8 cellular contexts compared by ENCODE assay signal in the genomic region with DNA sequence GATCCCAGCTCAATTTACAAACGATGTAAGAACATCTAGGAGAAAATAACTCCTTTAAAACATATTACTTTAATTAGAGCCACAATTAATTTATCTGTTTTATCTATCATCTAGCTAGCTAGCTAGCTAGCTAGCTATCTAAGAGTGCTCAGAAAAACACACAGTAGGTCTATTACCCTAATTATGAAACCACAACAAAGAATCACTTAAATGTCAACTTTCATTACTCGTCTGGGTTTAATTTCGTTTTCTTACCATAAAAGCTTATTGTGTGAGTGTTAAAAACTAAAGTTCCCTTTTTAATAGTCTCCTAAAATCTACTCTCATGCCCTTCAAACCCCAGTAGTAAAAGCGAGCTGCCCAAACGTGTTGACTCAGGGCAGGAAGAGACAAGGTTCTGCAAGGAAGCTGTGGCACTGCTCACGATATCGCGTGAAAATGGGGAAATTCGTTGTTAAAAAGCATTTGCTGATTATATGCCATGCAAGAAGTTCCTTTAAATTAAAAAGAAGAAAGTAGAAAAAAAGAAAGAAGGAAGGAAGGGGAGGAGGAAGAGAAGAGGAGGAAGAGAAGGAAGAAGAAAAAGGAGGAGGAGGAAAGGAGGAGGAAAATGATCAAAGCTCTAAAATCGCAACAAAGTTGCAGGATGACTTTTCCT. TPM values are rescaled to one million over a fixed set of nuclear protein-coding genes. Genes with fewer than 3 reads are reported as not detected.
DNase-seq lines count a peak whose midpoint lies in the region; ATAC-seq, FAIRE-seq and TF ChIP-seq lines count a peak whose summit lies in the region.

No MANE protein-coding gene starts in this region.

- peak in 1 of 4 donors; percentile 13 for TF ChIP-seq POLR2A in esophagus squamous epithelium (IDR thresholded peaks at IDR 0.05)

- H4K20me1 ChIP-seq in Loucy (ENCODE audit: insufficient read depth, low read length, poor library complexity, severe bottlenecking) = no peaks in the 10 kb centered on the region

- H3K4me2 ChIP-seq in Loucy (ENCODE audit: low read depth, low read length, poor library complexity, severe bottlenecking) = peak overlapping the region; percentile 75

- H3K9ac ChIP-seq in Loucy (ENCODE audit: low read depth, low read length, poor library complexity, severe bottlenecking) = peak overlapping the region; percentile 96

- H3K4me1 Mint-ChIP-seq in activated B cell treated with CpG ODN at 0.5 μM for 24 hours (peaks cover 67% of the 10 kb centered on the region), neural crest cell (peaks cover 85% of the 10 kb centered on the region)

- no peaks in the 10 kb centered on the region for H3K27me3 ChIP-seq in Loucy (ENCODE audit: insufficient read depth, low read length, poor library complexity, severe bottlenecking)
- H3K27me3 ChIP-seq in esophagus squamous epithelium = no peaks in the 10 kb centered on the region

- H3K4me3 Mint-ChIP-seq in activated B cell treated with CpG ODN at 0.5 μM for 24 hours = peak overlapping the region; percentile 98
- H3K4me3 Mint-ChIP-seq in neural crest cell = peak overlapping the region; percentile 92

- H3K27ac ChIP-seq in esophagus squamous epithelium = peak overlapping the region; percentile 87 to 95 (median 89)

- peaks cover 6% of the 10 kb centered on the region for H3K36me3 Mint-ChIP-seq in activated B cell treated with CpG ODN at 0.5 μM for 24 hours (ENCODE audit: low read depth)
- H3K36me3 Mint-ChIP-seq in neural crest cell (ENCODE audit: low read depth) = no peaks in the 10 kb centered on the region

- no peak for FAIRE-seq in urothelium cell line (lab: Jason Lieb, UNC)

- no peaks in the 10 kb centered on the region for H3K27me3 Mint-ChIP-seq in activated B cell treated with CpG ODN at 0.5 μM for 24 hours
- H3K27me3 Mint-ChIP-seq in neural crest cell (ENCODE audit: low read depth) = peaks cover 36% of the 10 kb centered on the region

- peaks cover 52% of the 10 kb centered on the region for H3K79me2 ChIP-seq in Loucy (ENCODE audit: insufficient read depth, low read length)

- DNase-seq in GF-D8 (lab: John Stamatoyannopoulos, UW) = peak; percentile 49
- DNase-seq in activated B cell treated with CpG ODN at 0.5 μM for 24 hours = no peak
- no peak for DNase-seq in esophagus squamous epithelium (lab: John Stamatoyannopoulos, UW)
- DNase-seq in neural crest cell (ENCODE audit: low read depth, low spot score) = no peak
- no peak for DNase-seq in urothelium cell line (ENCODE audit: low spot score)
- no peak for DNase-seq in germinal center (ENCODE audit: low spot score)
- DNase-seq in cortex of kidney (lab: John Stamatoyannopoulos, UW) = no peak

- H3K27ac Mint-ChIP-seq in activated B cell treated with CpG ODN at 0.5 μM for 24 hours (peak overlapping the region; percentile 99), neural crest cell (ENCODE audit: unreplicated experiment) (peak overlapping the region; percentile 81)

- H3K9me3 ChIP-seq in Loucy (ENCODE audit: insufficient read depth, low read depth, low read length) (no peaks in the 10 kb centered on the region), esophagus squamous epithelium (no peaks in the 10 kb centered on the region)

- ATAC-seq in activated B cell treated with CpG ODN at 0.5 μM for 24 hours (ENCODE audit: low read depth) = peak; percentile 32

- H3K4me1 ChIP-seq in Loucy (ENCODE audit: insufficient read depth, low read length, poor library complexity, severe bottlenecking) (peaks cover 44% of the 10 kb centered on the region), esophagus squamous epithelium (peaks cover 0 to 37% (median 3%) of the 10 kb centered on the region in 3 donors)

- no peaks in the 10 kb centered on the region for H3K9me3 Mint-ChIP-seq in activated B cell treated with CpG ODN at 0.5 μM for 24 hours
- no peaks in the 10 kb centered on the region for H3K9me3 Mint-ChIP-seq in neural crest cell

- intact Hi-C loops in activated B cell treated with CpG ODN at 0.5 μM for 24 hours (cut with micrococcal nuclease) (loop anchor here (5.0 to 10.0 kb wide), 4 partner anchors 81 to 1586 kb away; partner anchors contain the start of genes ENOX2 and STK26), esophagus squamous epithelium (cut with DNase I) (no loop called here)

- H3K9me2 ChIP-seq in Loucy (replicated peaks; ENCODE audit: low read depth, low read length) = no peaks in the 10 kb centered on the region

- WGBS in esophagus squamous epithelium, 2 donors = 4 to 33% methylated on average over 8 to 10 of the region's 10 CpGs

- CTCF ChIA-PET in activated B cell treated with CpG ODN at 0.5 μM for 24 hours (lab: Charles Lee) = no interaction called here

- TF ChIP-seq CTCF in Loucy (conservative IDR thresholded peaks at IDR 0.05; ENCODE audit: low read length) (no peak), activated B cell treated with CpG ODN at 0.5 μM for 24 hours (IDR thresholded peaks at IDR 0.05) (no peak), esophagus squamous epithelium (IDR thresholded peaks at IDR 0.05) (no peak), neural crest cell (conservative IDR thresholded peaks at IDR 0.05) (no peak)

- no peaks in the 10 kb centered on the region for H3F3A ChIP-seq in Loucy (ENCODE audit: low read depth)

- H3K4me3 ChIP-seq in Loucy (ENCODE audit: low read length, poor library complexity, severe bottlenecking) (peak overlapping the region; percentile 84), esophagus squamous epithelium (peak overlapping the region; percentile 55 to 75 (median 64))

- POLR2A ChIA-PET in activated B cell treated with CpG ODN at 0.5 μM for 24 hours (lab: Charles Lee) = interaction anchor here (0.5 to 4.3 kb wide), 7 partner anchors 7 to 1882 kb away, joined by 3 to 53 read pairs (median 4); partner anchors contain the start of gene RAP2C

- H3K36me3 ChIP-seq in Loucy (ENCODE audit: insufficient read depth, low read length) (no peaks in the 10 kb centered on the region), esophagus squamous epithelium (no peaks in the 10 kb centered on the region)

- H2AFZ ChIP-seq in Loucy (ENCODE audit: low read length) = peak overlapping the region; percentile 58

RNA-seq across cellular contexts. Expression of gene MBNL3, which starts 0.6 kb away (rescaled TPM):
- 41.0 and 47.0 TPM in 2 replicates for total RNA-seq in activated B cell treated with CpG ODN at 0.5 μM for 24 hours
- total RNA-seq in esophagus squamous epithelium = 10 to 100 TPM; 18.2 to 24.1 (median 22.1) TPM
- 21.0 and 21.8 TPM in 2 replicates for total RNA-seq in neural crest cell
